In genomic region chr5:39256472-39256871, GRCh38 we compare ENCODE assay signal across 9 cellular contexts. TPM values are rescaled to one million over a fixed set of nuclear protein-coding genes. Genes with fewer than 3 reads are reported as not detected.
DNase-seq lines count a peak whose midpoint lies in the region; ATAC-seq, FAIRE-seq and TF ChIP-seq lines count a peak whose summit lies in the region.
"Had no signal": no experiment of that assay in that cellular context is flagged by ENCODE, and none has a peak within 500 bp of the region (broad histone marks: within the 10 kb centered on the region; RNA-seq: fewer than 3 reads in every experiment).

No MANE protein-coding gene starts in this region.

- H3K4me3 Mint-ChIP-seq in H9: no peak overlapping the region

- no peak overlapping the region for H2BK12ac ChIP-seq in H9 (ENCODE audit: insufficient read length, low read depth, low read length)

- no peaks in the 10 kb centered on the region for H3K27me3 ChIP-seq in GM12878 (replicated peaks in 1 of 2; ENCODE audit: control insufficient read depth in 2 of 2, insufficient read depth in 2 of 2, low read length in 1 of 2)
- H3K27me3 ChIP-seq in H9 (ENCODE audit: insufficient read depth, low read length): no peaks in the 10 kb centered on the region

- RAD21 ChIA-PET in GM12878 (lab: Charles Lee; ENCODE audit: unreplicated experiment): interaction anchor here (1.4 to 3.7 kb wide), 7 partner anchors 10 to 39 kb away, joined by 5 to 15 read pairs (median 9); no protein-coding TSS in a partner anchor

- no peak overlapping the region for H3K4me3 ChIP-seq in GM12878

- no TSS peak for BruUV-seq in GM12878 (replicated peaks; lab: Mats Ljungman, UMichigan)

- no peak overlapping the region for H2BK5ac ChIP-seq in H9 (ENCODE audit: insufficient read length, low read length)

- H2BK15ac ChIP-seq in H9 (ENCODE audit: low read depth, low read length): no peak overlapping the region

- H3T11ph ChIP-seq in H9 (ENCODE audit: low read length): no peak overlapping the region

- intact Hi-C loops in GM12878 (cut with micrococcal nuclease; ENCODE audit: unreplicated experiment): no loop called here

- H3K9ac ChIP-seq in GM12878 (ENCODE audit: control insufficient read depth, insufficient read depth, low read length): no peak overlapping the region
- no peak overlapping the region for H3K9ac ChIP-seq in H9 (ENCODE audit: extremely low read depth, insufficient read length, low read length)

- H3K4me1 ChIP-seq in GM12878 (ENCODE audit: control insufficient read depth, insufficient read depth, low read length) (no peaks in the 10 kb centered on the region), H9 (ENCODE audit: insufficient read depth, low read length) (no peaks in the 10 kb centered on the region)

- H3K27ac Mint-ChIP-seq in H9: no peak overlapping the region

- H4K8ac ChIP-seq in H9 (replicated peaks; ENCODE audit: insufficient read length, low read depth, low read length): no peak overlapping the region

- H3K9me3 Mint-ChIP-seq in H9: no peaks in the 10 kb centered on the region

- FAIRE-seq in GM12878 (lab: Jason Lieb, UNC): no peak

- no peak overlapping the region for H3K56ac ChIP-seq in H9 (ENCODE audit: insufficient read length, low read depth, low read length)

- H3K79me1 ChIP-seq in H9 (ENCODE audit: insufficient read depth, low read depth, low read length, poor library complexity, severe bottlenecking): no peaks in the 10 kb centered on the region

- no peaks in the 10 kb centered on the region for H3K36me3 Mint-ChIP-seq in H9 (ENCODE audit: insufficient read depth in 1 of 3, low read depth in 3 of 3)

- ATAC-seq in GM18508 (IDR thresholded peaks at IDR 0.05; ENCODE audit: insufficient read depth, unreplicated experiment) (peak; percentile 92), HG03432 (IDR thresholded peaks at IDR 0.05; ENCODE audit: unreplicated experiment) (peak; percentile 87), GM12878 (peak; percentile 93)
- ATAC-seq: right cardiac atrium had no signal

- POLR2A ChIA-PET in GM12878 (lab: Charles Lee): interaction anchor here (1.6 to 2.6 kb wide), 2 partner anchors 12 to 14 kb away, joined by 4 to 8 read pairs; no protein-coding TSS in a partner anchor

- H2AFZ ChIP-seq in GM12878 (ENCODE audit: control insufficient read depth, low read depth, low read length) (no peak overlapping the region), H9 (ENCODE audit: low read length) (no peak overlapping the region)

- WGBS in GM12878 (ENCODE audit: insufficient coverage, insufficient replicate concordance, low lambda C conversion rate, missing lambda C conversion rate): 10% methylated on average over 4 of the region's 4 CpGs
- no CpG with 5 or more reads among the region's 4 CpGs for WGBS in H9 (ENCODE audit: extremely low coverage, insufficient read length, low lambda C conversion rate)

- H3K36me3 ChIP-seq in GM12878 (ENCODE audit: control insufficient read depth in 2 of 2, insufficient read depth in 2 of 2, low read length in 1 of 2): no peaks in the 10 kb centered on the region

- no peak for TF ChIP-seq CTCF in GM12878 (IDR thresholded peaks at IDR 0.05 in 2 of 3, conservative IDR thresholded peaks at IDR 0.05 in 1 of 3; ENCODE audit: control insufficient read depth in 2 of 3, extremely low read depth in 1 of 3, insufficient read depth in 1 of 3, low read depth in 3 of 3, low read length in 3 of 3)
- no peak for TF ChIP-seq CTCF in H9 (conservative IDR thresholded peaks at IDR 0.05)

- H2BK120ac ChIP-seq in H9 (ENCODE audit: low read depth, low read length, poor library complexity, severe bottlenecking): no peak overlapping the region

- no peak overlapping the region for H3K14ac ChIP-seq in H9 (ENCODE audit: insufficient read depth, low read length)

- H3K4me1 Mint-ChIP-seq in H9: no peaks in the 10 kb centered on the region

- no peak overlapping the region for H2AK5ac ChIP-seq in H9 (ENCODE audit: insufficient read length, low read length)

- no peak overlapping the region for H3K18ac ChIP-seq in H9 (ENCODE audit: insufficient read length, low read depth, low read length)

- H3K23me2 ChIP-seq in H9 (ENCODE audit: insufficient read length, low read depth, low read length, poor library complexity, severe bottlenecking): no peaks in the 10 kb centered on the region

- peak; percentile 56 for DNase-seq in GM12878 (ENCODE audit: low read depth, low spot score)
- DNase-seq in pulmonary artery endothelial cell (ENCODE audit: low read depth, low spot score): peak; percentile 35
- no peak for DNase-seq in NCI-H2171 treated with DMSO at 0.1 percent for 48 hours (lab: John Stamatoyannopoulos, UW)
- DNase-seq in H9: no peak
- DNase-seq in NCI-H526 treated with DMSO at 0.1 percent for 48 hours (lab: John Stamatoyannopoulos, UW): no peak
- no peak for DNase-seq in Ammon's horn (ENCODE audit: low spot score)
- DNase-seq: right cardiac atrium had no signal

- H3K9me3 ChIP-seq in GM12878 (replicated peaks; ENCODE audit: control insufficient read depth, insufficient read depth, low read length): no peaks in the 10 kb centered on the region; the same call in 2 of the 3 replicates
- no peaks in the 10 kb centered on the region for H3K9me3 ChIP-seq in H9 (ENCODE audit: control insufficient read depth, low read depth, low read length)

- H4K20me1 ChIP-seq in GM12878 (ENCODE audit: control insufficient read depth, insufficient read depth) (no peaks in the 10 kb centered on the region), H9 (ENCODE audit: control insufficient read depth, insufficient read depth, insufficient read length) (no peaks in the 10 kb centered on the region)

- TF ChIP-seq POLR2A in GM12878 (IDR thresholded peaks at IDR 0.05; ENCODE audit: low read depth, low read length): no peak

- H3K4ac ChIP-seq in H9 (ENCODE audit: low read depth, low read length): no peak overlapping the region

- SMC1A ChIA-PET in GM12878 (lab: Charles Lee; ENCODE audit: uncharacterized antibody, unreplicated experiment): interaction anchor here (1.0 to 6.4 kb wide), 6 partner anchors 9 to 38 kb away, joined by 3 to 38 read pairs (median 23); partner anchors contain the start of gene FYB1

- no peak overlapping the region for H2BK20ac ChIP-seq in H9 (ENCODE audit: low read depth, low read length, poor library complexity, severe bottlenecking)

- H3K4me2 ChIP-seq in GM12878 (ENCODE audit: control insufficient read depth, insufficient read depth) (peak overlapping the region; percentile 45), H9 (ENCODE audit: insufficient read depth, insufficient read length, low read length) (no peak overlapping the region)

- H4K91ac ChIP-seq in H9 (ENCODE audit: insufficient read length, low read depth, low read length): no peak overlapping the region

- no peak for TF ChIP-seq RAD21 in GM12878 (IDR thresholded peaks at IDR 0.05; ENCODE audit: insufficient read depth, low read depth, low read length)

- CTCF ChIA-PET in GM12878 (lab: Yijun Ruan, JAX): interaction anchor here (1.3 to 3.0 kb wide), 4 partner anchors 10 to 40 kb away, joined by 3 to 10 read pairs (median 6); no protein-coding TSS in a partner anchor

- in situ Hi-C loops in GM12878 (cut with MboI): no loop called here

- no peaks in the 10 kb centered on the region; the same call in 1 of the 2 replicates for H3K27me3 Mint-ChIP-seq in H9 (ENCODE audit: low read depth)

- no peak for TF ChIP-seq EP300 in GM12878 (IDR thresholded peaks at IDR 0.05; ENCODE audit: borderline replicate concordance in 1 of 2, control insufficient read depth in 1 of 2, low read depth in 2 of 2, low read length in 2 of 2)

- H4K5ac ChIP-seq in H9 (ENCODE audit: insufficient read length, low read depth, low read length): no peak overlapping the region

- H3K27ac ChIP-seq in GM12878 (ENCODE audit: control insufficient read depth, insufficient read depth) (peak overlapping the region; percentile 48; the same call in 1 of the 2 replicates), H9 (ENCODE audit: insufficient read length, low read depth, low read length) (no peak overlapping the region)

- no peak overlapping the region for H3K23ac ChIP-seq in H9 (ENCODE audit: insufficient read length, low read depth, low read length)

- H3K79me2 ChIP-seq in GM12878 (ENCODE audit: control insufficient read depth, insufficient read depth, low read length) (no peaks in the 10 kb centered on the region; the same call in 1 of the 2 replicates), H9 (ENCODE audit: insufficient read depth, low read length) (no peaks in the 10 kb centered on the region)

TF ChIP-seq in GM12878, 131 proteins besides CTCF, POLR2A, EP300 and RAD21 (continues in another document):
- no peak for TF ChIP-seq RUNX3 (IDR thresholded peaks at IDR 0.05; ENCODE audit: low read length)

RNA-seq across cellular contexts. Expression of gene FYB1, which starts 37.1 kb away (rescaled TPM):
- total RNA-seq in GM12878 (2013; cell fraction: nucleolus; rRNA removed): 43.4 and 50.7 TPM in 2 replicates
- total RNA-seq in GM12878 (2014; rRNA removed) (0.06 and 0.27 TPM in 2 replicates), GM12878 (2014; rRNA removed; fragmentation: Illumina TruSeq; extraction: Trizol) (0.40 and 0.55 TPM in 2 replicates), GM12878 (2021) (0.26 and 0.56 TPM in 2 replicates), pulmonary artery endothelial cell (0.13 TPM in 1 of 2 replicates, not detected in the other), H9 (2021) (not detected in 2 replicates)
- 0.22 TPM for polyA plus RNA-seq in GM12878 (2011; ENCODE audit: low read depth)
- polyA plus RNA-seq in GM12878 (2011; rRNA removed) (4.3 and 5.8 TPM in 2 replicates), GM12878 (2014; fragmentation: Illumina TruSeq; extraction: Trizol) (0.10 and 0.18 TPM in 2 replicates), GM12878 (2014; fragmentation: Nextera tagmentation; extraction: Ambion mirVana) (under 1 TPM; 0.24 to 0.92 TPM), GM12878 (2014; rRNA removed) (0.05 and 0.17 TPM in 2 replicates), GM12878 (2016; fragmentation: Nextera tagmentation; extraction: Ambion mirVana) (not detected)
- 1.3 and 1.7 TPM in 2 replicates for polyA plus RNA-seq in GM12878 (2011; cell fraction: cytosol; rRNA removed)
- 2.9 and 3.2 TPM in 2 replicates for polyA plus RNA-seq in GM12878 (2011; cell fraction: nucleus; rRNA removed)
- polyA plus RNA-seq in GM12878 (2012): 1.6 and 2.8 TPM in 2 replicates
- 2.0 and 2.1 TPM in 2 replicates for polyA minus RNA-seq in GM12878 (2011; rRNA and poly(A)+ RNA removed)
- 0.67 and 1.5 TPM in 2 replicates for polyA minus RNA-seq in GM12878 (2011; cell fraction: cytosol; rRNA and poly(A)+ RNA removed)
- 3.6 and 4.4 TPM in 2 replicates for polyA minus RNA-seq in GM12878 (2011; cell fraction: nucleus; rRNA and poly(A)+ RNA removed)

Comparison
In these comparisons a context has a peak if more than half of its experiments do, and no peak if none do; other contexts are left out.
1. DNase-seq: peak in GM12878 (single experiment) and pulmonary artery endothelial cell (single experiment); none in NCI-H2171 treated with DMSO at 0.1 percent for 48 hours (single experiment), H9 (single experiment), NCI-H526 treated with DMSO at 0.1 percent for 48 hours (single experiment) and Ammon's horn (single experiment).
2. Peak in every context shown above with its lines, with median percentiles within 50 percentile points of each other: ATAC-seq.